ENCODE assay signal across 1 cellular context in genomic region chr11:7889985-7890384, GRCh38.
TF ChIP-seq lines count a peak whose summit lies in the region.

No MANE protein-coding gene starts in this region.

TF ChIP-seq in GM12891, 5 proteins besides CTCF, POLR2A, EP300 and RAD21:
- TF ChIP-seq POU2F2 (IDR thresholded peaks at IDR 0.05; ENCODE audit: low read depth, low read length) = no peak
- no peak for TF ChIP-seq POLR2AphosphoS5 (IDR thresholded peaks at IDR 0.05; ENCODE audit: low read depth, low read length)
- no peak for TF ChIP-seq SPI1 (IDR thresholded peaks at IDR 0.05; ENCODE audit: low read depth, low read length)
- TF ChIP-seq PAX5 (IDR thresholded peaks at IDR 0.05; ENCODE audit: insufficient read depth, low read length, severe bottlenecking) = no peak
- no peak for TF ChIP-seq TAF1 (IDR thresholded peaks at IDR 0.05; ENCODE audit: low read depth, low read length)
